Comparison of ENCODE assay signal across 9 cellular contexts in genomic region chr18:11937874-11938478, GRCh38. TPM values are rescaled to one million over a fixed set of nuclear protein-coding genes. Genes with fewer than 3 reads are reported as not detected.
DNase-seq lines count a peak whose midpoint lies in the region; ATAC-seq, FAIRE-seq and TF ChIP-seq lines count a peak whose summit lies in the region.
"Had no signal": no experiment of that assay in that cellular context is flagged by ENCODE, and none has a peak within 500 bp of the region (broad histone marks: within the 10 kb centered on the region; RNA-seq: fewer than 3 reads in every experiment).

No MANE protein-coding gene starts in this region.

- no peak overlapping the region for H4K8ac ChIP-seq in H1 (ENCODE audit: extremely low read depth, insufficient read depth, low read length)

- no peak overlapping the region for H2BK120ac ChIP-seq in H1 (replicated peaks; ENCODE audit: low read depth, low read length)

- 37% methylated on average over 4 of the region's 4 CpGs; no CpG with 5 or more reads in 1 of the 2 experiments for WGBS in H1 (ENCODE audit: extremely low coverage in 1 of 2, insufficient coverage in 1 of 2, insufficient read length in 1 of 2, insufficient replicate concordance in 2 of 2, low coverage in 1 of 2, low lambda C conversion rate in 2 of 2, missing lambda C conversion rate in 1 of 2), 2 experiments

- no peak overlapping the region for H3K4me3 ChIP-seq in H1 (ENCODE audit: extremely low read depth in 1 of 4, insufficient read depth in 2 of 4, low read depth in 3 of 4, low read length in 4 of 4)

- no peak overlapping the region for H3K27ac ChIP-seq in H1 (ENCODE audit: low read depth, low read length)

- no peaks in the 10 kb centered on the region for H3K36me3 Mint-ChIP-seq in mesothelial cell of epicardium
- H3K36me3 Mint-ChIP-seq: activated naive CD8-positive, alpha-beta T cell had no signal

- no peaks in the 10 kb centered on the region for H4K20me1 ChIP-seq in H1 (replicated peaks in 1 of 2; ENCODE audit: control insufficient read depth in 1 of 2, insufficient read depth in 2 of 2, low read length in 2 of 2)

- H3K4me1 ChIP-seq in H1 (replicated peaks in 1 of 4; ENCODE audit: control insufficient read depth in 3 of 4, insufficient read depth in 4 of 4, low read length in 3 of 4): no peaks in the 10 kb centered on the region

- H3K23ac ChIP-seq in H1 (ENCODE audit: insufficient read length): no peak overlapping the region

- no peaks in the 10 kb centered on the region for H3K9me3 Mint-ChIP-seq in mesothelial cell of epicardium

- H3K18ac ChIP-seq in H1 (ENCODE audit: extremely low read depth, low read length): no peak overlapping the region

- TF ChIP-seq RAD21 in H1 (IDR thresholded peaks at IDR 0.05 in 1 of 2, conservative IDR thresholded peaks at IDR 0.05 in 1 of 2; ENCODE audit: low read depth in 2 of 2, low read length in 2 of 2): peak; percentile 87 to 89

- no peaks in the 10 kb centered on the region for H3K36me3 ChIP-seq in H1 (ENCODE audit: control insufficient read depth in 2 of 4, insufficient read depth in 4 of 4, low read length in 3 of 4)

- no peak overlapping the region for H3K4ac ChIP-seq in H1 (replicated peaks; ENCODE audit: insufficient read length, low read depth, low read length)

- no peaks in the 10 kb centered on the region for H3K79me1 ChIP-seq in H1 (ENCODE audit: low read depth, low read length)

- H3K4me2 ChIP-seq in H1 (ENCODE audit: insufficient read depth in 1 of 2, low read depth in 2 of 2, low read length in 2 of 2): no peak overlapping the region

- POLR2A ChIA-PET in H1 (lab: Charles Lee; ENCODE audit: partially characterized antibody): interaction anchor here (0.6 to 1.5 kb wide), 7 partner anchors 10 to 59 kb away, joined by 3 to 5 read pairs (median 4); no protein-coding TSS in a partner anchor

- no peak overlapping the region for H4K5ac ChIP-seq in H1 (ENCODE audit: insufficient read length, low read depth, low read length)

- H2AK5ac ChIP-seq in H1 (ENCODE audit: low read depth, low read length): no peak overlapping the region

- CTCF ChIA-PET in H1 (lab: Charles Lee; ENCODE audit: partially characterized antibody): interaction anchor here (0.6 to 22.3 kb wide), 60 partner anchors 8 to 1944 kb away, joined by 3 to 471 read pairs (median 4); partner anchors contain the start of gene IMPA2

- ATAC-seq in GM19324 (IDR thresholded peaks at IDR 0.05; ENCODE audit: low FRiP score, unreplicated experiment): no peak

- H3K27ac Mint-ChIP-seq in mesothelial cell of epicardium: no peak overlapping the region
- H3K27ac Mint-ChIP-seq: activated naive CD8-positive, alpha-beta T cell had no signal

- H3K14ac ChIP-seq in H1 (ENCODE audit: insufficient read length): no peak overlapping the region

- H2BK5ac ChIP-seq in H1 (ENCODE audit: low read depth, low read length): no peak overlapping the region

- DNase-seq in DMS79 treated with DMSO at 0.1 percent for 48 hours (lab: John Stamatoyannopoulos, UW): peak; percentile 69
- DNase-seq in HPDE6-E6E7 (ENCODE audit: extremely low spot score): peak; percentile 66
- DNase-seq in NOMO-1 treated with DMSO at 0.1 percent for 48 hours (lab: John Stamatoyannopoulos, UW; ENCODE audit: unreplicated experiment): peak; percentile 58
- DNase-seq in activated CD8-positive, alpha-beta memory T cell treated with anti-CD3 and anti-CD28 coated beads for 24 hours: peak; percentile 87
- DNase-seq in H1 (ENCODE audit: low read depth in 1 of 2, low spot score in 2 of 2): peak in 1 of 2 experiments; percentile 84
- DNase-seq in mesothelial cell of epicardium (ENCODE audit: low spot score in 2 of 2, unreplicated experiment in 2 of 2): peak; percentile 38 to 79
- peak; percentile 45 to 64 for DNase-seq in stimulated activated CD8-positive, alpha-beta memory T cell treated with anti-CD3 and anti-CD28 coated beads, Interleukin-2, amount 100 ng/mL, for 48 hours (ENCODE audit: low read depth in 2 of 2)

- H3K9ac ChIP-seq in H1 (replicated peaks in 1 of 4; ENCODE audit: extremely low read depth in 1 of 4, low read depth in 3 of 4, low read length in 3 of 4): no peak overlapping the region

- peak; percentile 24 for FAIRE-seq in H1 (lab: Jason Lieb, UNC)

- no peak for TF ChIP-seq POLR2A in H1 (IDR thresholded peaks at IDR 0.05; ENCODE audit: control extremely low read depth in 1 of 2, low read depth in 2 of 2, low read length in 2 of 2)

- no peak overlapping the region for H3K56ac ChIP-seq in H1 (replicated peaks; ENCODE audit: insufficient read length, low read depth, low read length)

- no peak overlapping the region for H4K91ac ChIP-seq in H1 (replicated peaks; ENCODE audit: insufficient read length, low read length)

- no peak overlapping the region for H2BK12ac ChIP-seq in H1 (ENCODE audit: low read depth, low read length)

- no peak overlapping the region for H2AFZ ChIP-seq in H1 (ENCODE audit: low read length)

- no peak for TF ChIP-seq EP300 in H1 (IDR thresholded peaks at IDR 0.05; ENCODE audit: borderline replicate concordance in 1 of 2, low read depth in 2 of 2, low read length in 2 of 2)

- no peaks in the 10 kb centered on the region for H3K27me3 ChIP-seq in H1 (replicated peaks in 1 of 4; ENCODE audit: control insufficient read depth in 3 of 4, extremely low read depth in 1 of 4, insufficient read depth in 3 of 4, low read length in 3 of 4)

- H3K23me2 ChIP-seq in H1 (ENCODE audit: low read depth, low read length): no peaks in the 10 kb centered on the region

- no peaks in the 10 kb centered on the region for H3K27me3 Mint-ChIP-seq in mesothelial cell of epicardium (ENCODE audit: low read depth)

- TF ChIP-seq CTCF in H1 (IDR thresholded peaks at IDR 0.05; ENCODE audit: control extremely low read depth in 1 of 3, insufficient read depth in 1 of 3, low read depth in 1 of 3, low read length in 3 of 3): peak; percentile 57 to 83 (median 73)
- TF ChIP-seq CTCF in mesothelial cell of epicardium (IDR thresholded peaks at IDR 0.05; ENCODE audit: unreplicated experiment): peak; percentile 72

- H3K9me3 ChIP-seq in H1 (ENCODE audit: insufficient read depth in 2 of 2, low read depth in 1 of 2, low read length in 1 of 2): no peaks in the 10 kb centered on the region

- no peak overlapping the region for H2BK20ac ChIP-seq in H1 (ENCODE audit: low read length)

- H3K4me3 Mint-ChIP-seq in mesothelial cell of epicardium: no peak overlapping the region
- H3K4me3 Mint-ChIP-seq: activated naive CD8-positive, alpha-beta T cell had no signal

- no peaks in the 10 kb centered on the region for H3K79me2 ChIP-seq in H1 (ENCODE audit: control insufficient read depth in 1 of 2, insufficient read depth in 2 of 2, low read length in 2 of 2)

- no peak overlapping the region for H2BK15ac ChIP-seq in H1 (ENCODE audit: low read length)

- H3K4me1 Mint-ChIP-seq in mesothelial cell of epicardium: no peaks in the 10 kb centered on the region

TF ChIP-seq in H1, 55 proteins besides CTCF, POLR2A, EP300 and RAD21 (continues in another document):
- TF ChIP-seq E2F6 (IDR thresholded peaks at IDR 0.05) (no peak), RBBP5 (IDR thresholded peaks at IDR 0.05; ENCODE audit: borderline replicate concordance, low read depth, low read length) (no peak), BCL11A (IDR thresholded peaks at IDR 0.05; ENCODE audit: low read depth in 2 of 2, low read length in 2 of 2) (no peak), RXRA (IDR thresholded peaks at IDR 0.05; ENCODE audit: insufficient read depth, low read depth, low read length) (no peak), ATF3 (IDR thresholded peaks at IDR 0.05; ENCODE audit: insufficient read depth, low read depth, low read length) (no peak), USF2 (IDR thresholded peaks at IDR 0.05; ENCODE audit: low read length) (no peak), CHD1 (IDR thresholded peaks at IDR 0.05; ENCODE audit: low read depth, low read length) (no peak), BACH1 (IDR thresholded peaks at IDR 0.05; ENCODE audit: low read length) (no peak)

RNA-seq across cellular contexts. Expression of gene MPPE1, which starts 29.9 kb away (rescaled TPM):
- total RNA-seq in H1 (2021; fragmentation: NEBNext Ultra II Directional; extraction: Animal tissue kit (Norgen Biotek cat#: 25700)): 20.9 and 22.1 TPM in 2 replicates
- polyA plus RNA-seq in H1 (2011; rRNA removed): 13.1 and 13.7 TPM in 2 replicates
- polyA plus RNA-seq in H1 (2011; cell fraction: cytosol; rRNA removed): 16.8 TPM
- 38.3 TPM for polyA plus RNA-seq in H1 (2011; cell fraction: nucleus; rRNA removed)
- 18.6 to 29.5 TPM (median 24.5 TPM) in 4 replicates for polyA plus RNA-seq in H1 (2012, experiment 1 of 2)
- 7.4 TPM for polyA plus RNA-seq in H1 (2012, experiment 2 of 2)
- 17.2 TPM for polyA plus RNA-seq in H1 (2013, experiment 1 of 2)
- polyA plus RNA-seq in H1 (2013, experiment 2 of 2): 16.3 TPM
- polyA minus RNA-seq in H1 (2011; rRNA and poly(A)+ RNA removed): 10.2 and 15.1 TPM in 2 replicates
- 11.2 TPM for polyA minus RNA-seq in H1 (2011; cell fraction: cytosol; rRNA and poly(A)+ RNA removed)
- 28.3 TPM for polyA minus RNA-seq in H1 (2011; cell fraction: nucleus; rRNA and poly(A)+ RNA removed)
- total RNA-seq in mesothelial cell of epicardium: 34.6 to 40.5 TPM (median 35.6 TPM) in 3 replicates

RNA-seq across cellular contexts. Expression of gene IMPA2, which starts 43.3 kb away (rescaled TPM):
- 135 and 140 TPM in 2 replicates for total RNA-seq in H1 (2021; fragmentation: NEBNext Ultra II Directional; extraction: Animal tissue kit (Norgen Biotek cat#: 25700))
- 102 and 146 TPM in 2 replicates for polyA plus RNA-seq in H1 (2011; rRNA removed)
- polyA plus RNA-seq in H1 (2011; cell fraction: cytosol; rRNA removed): 83.6 TPM
- 162 TPM for polyA plus RNA-seq in H1 (2011; cell fraction: nucleus; rRNA removed)
- 132 to 157 TPM (median 152 TPM) in 4 replicates for polyA plus RNA-seq in H1 (2012, experiment 1 of 2)
- 207 TPM for polyA plus RNA-seq in H1 (2012, experiment 2 of 2)
- polyA plus RNA-seq in H1 (2013, experiment 1 of 2): 90.4 TPM
- polyA plus RNA-seq in H1 (2013, experiment 2 of 2): 90.8 TPM
- polyA minus RNA-seq in H1 (2011; rRNA and poly(A)+ RNA removed): 46.3 and 73.7 TPM in 2 replicates
- polyA minus RNA-seq in H1 (2011; cell fraction: cytosol; rRNA and poly(A)+ RNA removed): 42.6 TPM
- 46.7 TPM for polyA minus RNA-seq in H1 (2011; cell fraction: nucleus; rRNA and poly(A)+ RNA removed)
- total RNA-seq in mesothelial cell of epicardium: 29.9 to 30.6 TPM (median 30.4 TPM) in 3 replicates
